8 cellular contexts compared by ENCODE assay signal in the genomic region with DNA sequence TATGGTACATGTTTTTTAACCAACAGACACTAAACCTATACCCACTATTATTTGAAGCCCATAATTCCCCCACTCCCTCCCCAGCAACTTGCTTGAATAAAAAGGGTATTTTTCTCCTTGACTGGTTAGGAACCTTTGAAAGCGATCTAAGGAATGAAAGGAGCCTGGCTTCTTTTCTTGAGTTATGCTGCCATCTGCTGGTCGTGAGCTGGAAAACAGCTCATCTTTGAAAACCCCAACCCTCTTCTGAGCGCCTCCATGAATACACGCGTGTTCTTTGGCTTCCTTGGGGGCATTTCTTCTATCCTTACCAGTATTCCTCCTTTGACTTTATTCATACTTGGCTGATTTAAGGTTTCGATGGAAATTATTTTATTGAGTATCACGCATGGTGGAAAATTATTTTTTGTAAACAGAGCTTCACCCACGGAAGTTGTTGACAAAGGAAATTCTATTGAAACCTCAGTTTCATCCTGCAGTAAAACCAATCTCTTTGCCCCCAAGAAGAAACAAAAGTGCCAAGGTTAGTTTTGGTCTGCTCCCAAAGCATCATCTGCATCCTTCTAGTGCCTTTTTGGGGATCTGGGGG.
A peak's percentile ranks its signal among the peaks of the same experiment; 100 is the strongest.
DNase-seq lines count a peak whose midpoint lies in the region; ATAC-seq, FAIRE-seq and TF ChIP-seq lines count a peak whose summit lies in the region.

No MANE protein-coding gene starts in this region.

- no peak for TF ChIP-seq EP300 in gastroesophageal sphincter (IDR thresholded peaks at IDR 0.05)

- H2AFZ ChIP-seq in trophoblast cell (ENCODE audit: insufficient read depth, low read length, poor library complexity): no peak overlapping the region

- H2BK5ac ChIP-seq in trophoblast cell (ENCODE audit: low read depth, low read length, poor library complexity): no peak overlapping the region

- H3K4me1 ChIP-seq in RWPE2 (ENCODE audit: insufficient read depth, poor library complexity, severe bottlenecking): no peaks in the 10 kb centered on the region
- no peaks in the 10 kb centered on the region for H3K4me1 ChIP-seq in gastroesophageal sphincter
- no peaks in the 10 kb centered on the region for H3K4me1 ChIP-seq in trophoblast cell (ENCODE audit: control insufficient read depth in 1 of 2, insufficient read depth in 2 of 2, low read length in 2 of 2)

- ATAC-seq in Right ventricle myocardium inferior: peak; percentile 57
- peak; percentile 85 for ATAC-seq in RWPE2 (ENCODE audit: low read depth)
- ATAC-seq in gastroesophageal sphincter: peak; percentile 51

- H3K27ac ChIP-seq in RWPE2 (ENCODE audit: poor library complexity, severe bottlenecking): no peak overlapping the region
- H3K27ac ChIP-seq in gastroesophageal sphincter: no peak overlapping the region
- no peak overlapping the region for H3K27ac ChIP-seq in trophoblast cell (ENCODE audit: low read depth, low read length)

- H3K79me1 ChIP-seq in trophoblast cell (ENCODE audit: low read length): no peaks in the 10 kb centered on the region

- no peak overlapping the region for H3K14ac ChIP-seq in trophoblast cell (ENCODE audit: low read length)

- TF ChIP-seq CTCF in LNCAP (IDR thresholded peaks at IDR 0.05) (peak; percentile 78), RWPE2 (IDR thresholded peaks at IDR 0.05; ENCODE audit: poor library complexity, severe bottlenecking) (peak; percentile 96), gastroesophageal sphincter (IDR thresholded peaks at IDR 0.05) (peak; percentile 59 to 84 (median 84))

- H3K9ac ChIP-seq in trophoblast cell (ENCODE audit: low read length): no peak overlapping the region

- DNase-seq in Right ventricle myocardium inferior (ENCODE audit: missing footprints): no peak
- no peak for DNase-seq in cardiac septum (ENCODE audit: low spot score)
- no peak for DNase-seq in RWPE2 (ENCODE audit: low spot score)
- DNase-seq in activated gamma-delta T cell treated with anti-CD3 and anti-CD28 coated beads, Interleukin-2, amount 50 U/mL, for 16 hours (ENCODE audit: low read depth): peak; percentile 46
- peak; percentile 49 to 89 for DNase-seq in trophoblast cell
- DNase-seq in urothelium cell line (ENCODE audit: low spot score): peak; percentile 63

- H3K4ac ChIP-seq in trophoblast cell (ENCODE audit: low read depth, low read length): no peak overlapping the region

- no peak overlapping the region for H4K12ac ChIP-seq in trophoblast cell (ENCODE audit: low read depth, low read length)

- no peak overlapping the region for H2BK120ac ChIP-seq in trophoblast cell (ENCODE audit: insufficient read depth, low read length, poor library complexity)

- H3K23ac ChIP-seq in trophoblast cell (ENCODE audit: low read length): no peak overlapping the region

- H2BK12ac ChIP-seq in trophoblast cell (ENCODE audit: low read length): no peak overlapping the region

- no peak overlapping the region for H4K91ac ChIP-seq in trophoblast cell (ENCODE audit: low read depth, low read length)

- FAIRE-seq in urothelium cell line (lab: Jason Lieb, UNC): no peak

- H3K9me3 ChIP-seq in RWPE2 (ENCODE audit: severe bottlenecking) (peaks cover 4% of the 10 kb centered on the region), gastroesophageal sphincter (peaks cover 0 to 5% (median 0%) of the 10 kb centered on the region in 3 donors), trophoblast cell (ENCODE audit: insufficient read depth, low read depth, low read length) (no peaks in the 10 kb centered on the region)

- H4K8ac ChIP-seq in trophoblast cell (ENCODE audit: low read depth, low read length): no peak overlapping the region

- WGBS in gastroesophageal sphincter (ENCODE audit: low coverage in 1 of 2), 2 donors: 3 to 6% methylated on average over 8 of the region's 8 CpGs
- no CpG with 5 or more reads among the region's 8 CpGs for WGBS in trophoblast cell (ENCODE audit: extremely low coverage, insufficient coverage, insufficient read length)

- intact Hi-C loops in Right ventricle myocardium inferior (cut with DNase I) (loop anchor here (1.0 to 5.0 kb wide), 2 partner anchors 215 to 314 kb away; no protein-coding TSS in a partner anchor), cardiac septum (cut with DNase I) (loop anchor here (2.0 kb wide), 2 partner anchors 217 to 315 kb away; no protein-coding TSS in a partner anchor)

- H2AK5ac ChIP-seq in trophoblast cell (ENCODE audit: low read length): no peak overlapping the region

- H3K27me3 ChIP-seq in RWPE2 (ENCODE audit: insufficient read depth, poor library complexity, severe bottlenecking): peaks cover 5% of the 10 kb centered on the region
- H3K27me3 ChIP-seq in gastroesophageal sphincter: peaks cover 21% of the 10 kb centered on the region
- no peaks in the 10 kb centered on the region for H3K27me3 ChIP-seq in trophoblast cell (ENCODE audit: insufficient read depth, low read length)

- H3K36me3 ChIP-seq in RWPE2 (ENCODE audit: low read depth): no peaks in the 10 kb centered on the region
- no peaks in the 10 kb centered on the region for H3K36me3 ChIP-seq in gastroesophageal sphincter
- H3K36me3 ChIP-seq in trophoblast cell (ENCODE audit: control insufficient read depth in 1 of 2, insufficient read depth in 2 of 2, low read length in 2 of 2): no peaks in the 10 kb centered on the region

- no peak overlapping the region for H3K18ac ChIP-seq in trophoblast cell (ENCODE audit: low read length)

- H3K79me2 ChIP-seq in trophoblast cell (ENCODE audit: control insufficient read depth, insufficient read depth, low read length, poor library complexity): no peaks in the 10 kb centered on the region

- H3K4me3 ChIP-seq in RWPE2 (ENCODE audit: severe bottlenecking) (no peak overlapping the region), gastroesophageal sphincter (no peak overlapping the region), trophoblast cell (ENCODE audit: low read depth, low read length) (no peak overlapping the region)

- H3K4me2 ChIP-seq in trophoblast cell (ENCODE audit: low read length): no peak overlapping the region

- TF ChIP-seq POLR2A in gastroesophageal sphincter (IDR thresholded peaks at IDR 0.05): no peak

Comparison
In these comparisons a context has a peak if more than half of its experiments do, and no peak if none do; other contexts are left out.
1. DNase-seq: peak in activated gamma-delta T cell treated with anti-CD3 and anti-CD28 coated beads, Interleukin-2, amount 50 U/mL, for 16 hours (single experiment), trophoblast cell (2 of 2) and urothelium cell line (single experiment); none in Right ventricle myocardium inferior (single experiment), cardiac septum (single experiment) and RWPE2 (single experiment).
2. Peak in every context shown above with its lines, with median percentiles within 50 percentile points of each other: ATAC-seq and CTCF ChIP-seq.